7 cellular contexts compared by ENCODE assay signal in genomic region chr20:5127859-5128409, GRCh38. TPM values are rescaled to one million over a fixed set of nuclear protein-coding genes. Genes with fewer than 3 reads are reported as not detected.
DNase-seq lines count a peak whose midpoint lies in the region; ATAC-seq, FAIRE-seq and TF ChIP-seq lines count a peak whose summit lies in the region.

No MANE protein-coding gene starts in this region.

- FAIRE-seq in GM19239 (lab: Jason Lieb, UNC): peak; percentile 89

- H3K4me1 ChIP-seq in foreskin keratinocyte: no peaks in the 10 kb centered on the region

- no peak for DNase-seq in GM19239 (ENCODE audit: insufficient read length, low spot score)
- DNase-seq in SK-N-MC (ENCODE audit: low read depth, low spot score): no peak
- DNase-seq in foreskin keratinocyte: no peak
- no peak for DNase-seq in hippocampal formation (lab: John Stamatoyannopoulos, UW)
- DNase-seq in AG08396 (ENCODE audit: low spot score): no peak
- DNase-seq in SW480 (ENCODE audit: low spot score): no peak

- peak overlapping the region; percentile 86 for H3K9ac ChIP-seq in SK-N-MC (ENCODE audit: insufficient read length)

- H3K4me3 ChIP-seq in SK-N-MC: peak overlapping the region; percentile 98
- H3K4me3 ChIP-seq in skin epidermis: peak overlapping the region; percentile 68 to 97 (median 96)

- H3K36me3 ChIP-seq in SK-N-MC (ENCODE audit: insufficient read depth, low read length): no peaks in the 10 kb centered on the region

- H3K27ac ChIP-seq in SK-N-MC (no peak overlapping the region), foreskin keratinocyte (peak overlapping the region; percentile 41), skin epidermis (peak overlapping the region in 17 of 21 experiments; percentile 77 to 98 (median 94))

- TF ChIP-seq CTCF in foreskin keratinocyte (conservative IDR thresholded peaks at IDR 0.05): no peak

- no peaks in the 10 kb centered on the region for H3K9me3 ChIP-seq in SK-N-MC (ENCODE audit: low read depth, low read length)

- H3K27me3 ChIP-seq in foreskin keratinocyte: no peaks in the 10 kb centered on the region

- ATAC-seq in foreskin keratinocyte: no peak

RNA-seq across cellular contexts. Expression of gene CDS2, which starts 1.1 kb away (rescaled TPM):
- 22.6 and 25.2 TPM in 2 replicates for total RNA-seq in foreskin keratinocyte
- 14.0 and 15.9 TPM in 2 replicates for polyA plus RNA-seq in foreskin keratinocyte

RNA-seq across cellular contexts. Expression of gene PCNA, which starts 8.2 kb away (rescaled TPM):
- 222 and 256 TPM in 2 replicates for total RNA-seq in foreskin keratinocyte
- polyA plus RNA-seq in foreskin keratinocyte: 209 and 255 TPM in 2 replicates

RNA-seq across cellular contexts. Expression of gene TMEM230, which starts 15.1 kb away (rescaled TPM):
- 84.7 and 110 TPM in 2 replicates for total RNA-seq in foreskin keratinocyte
- polyA plus RNA-seq in foreskin keratinocyte: 84.0 and 101 TPM in 2 replicates
